ENCODE assay signal across 8 cellular contexts in the genomic region with DNA sequence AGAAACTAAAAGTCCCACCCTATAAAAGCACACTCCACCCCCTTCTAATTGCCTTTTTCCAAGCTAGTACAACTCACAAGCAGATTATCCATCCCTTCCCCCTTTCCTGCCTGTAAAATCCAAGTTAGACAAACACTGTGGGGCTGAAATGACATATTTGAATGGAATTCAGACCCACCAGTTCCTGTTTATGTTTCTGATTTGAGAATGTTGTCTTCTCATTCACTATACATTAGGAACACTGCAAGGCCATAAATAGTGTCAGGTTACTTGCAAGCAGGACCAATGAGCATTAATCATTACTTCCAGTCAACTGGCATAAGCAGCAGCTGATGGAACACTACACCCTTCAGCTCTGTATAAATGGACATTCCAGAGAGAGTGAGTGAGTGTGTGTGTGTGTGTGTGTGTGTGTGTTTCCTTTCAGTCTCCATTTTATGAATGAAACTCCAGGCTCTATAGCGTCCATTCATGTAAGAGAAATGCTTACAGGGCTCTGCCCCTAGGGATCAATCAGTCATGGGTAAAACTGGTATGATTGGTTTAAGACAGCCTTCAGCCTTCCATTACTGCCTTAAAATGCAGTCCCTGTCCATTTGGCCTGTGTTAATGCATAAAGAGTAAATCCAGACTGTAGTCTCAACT.
A peak's percentile ranks its signal among the peaks of the same experiment; 100 is the strongest.
DNase-seq lines count a peak whose midpoint lies in the region; ATAC-seq, FAIRE-seq and TF ChIP-seq lines count a peak whose summit lies in the region.

No MANE protein-coding gene starts in this region.

- no TSS peak for BruUV-seq in endothelial cell of umbilical vein (replicated peaks; lab: Mats Ljungman, UMichigan)

- H3K4me1 ChIP-seq in endothelial cell of umbilical vein (ENCODE audit: control insufficient read depth, extremely low read depth, insufficient read depth, low read length) (peaks cover 21% of the 10 kb centered on the region), pancreas (no peaks in the 10 kb centered on the region)
- H3K4me1 ChIP-seq in effector memory CD4-positive, alpha-beta T cell (ENCODE audit: control insufficient read depth, insufficient read depth, low read length, poor library complexity, severe bottlenecking), result no peaks in the 10 kb centered on the region

- dilution Hi-C loops in endothelial cell of umbilical vein (cut with MboI; ENCODE audit: extremely low pct_ligation_motif_present, low sequenced_read_pairs), result no loop called here

- H3K36me3 ChIP-seq in endothelial cell of umbilical vein (ENCODE audit: control insufficient read depth in 2 of 2, extremely low read depth in 1 of 2, insufficient read depth in 2 of 2, low read length in 2 of 2) (no peaks in the 10 kb centered on the region), pancreas (no peaks in the 10 kb centered on the region)
- H3K36me3 ChIP-seq in effector memory CD4-positive, alpha-beta T cell (ENCODE audit: control insufficient read depth, insufficient read depth, low read length), result no peaks in the 10 kb centered on the region

- peak; percentile 88 for FAIRE-seq in endothelial cell of umbilical vein (lab: Jason Lieb, UNC)
- FAIRE-seq in pancreas (lab: Jason Lieb, UNC), result no peak

- TF ChIP-seq CTCF in endothelial cell of umbilical vein (IDR thresholded peaks at IDR 0.05; ENCODE audit: extremely low read depth in 1 of 2, insufficient read depth in 1 of 2, low read depth in 1 of 2, low read length in 2 of 2), result no peak
- TF ChIP-seq CTCF in pancreas (IDR thresholded peaks at IDR 0.05), result no peak

- no peaks in the 10 kb centered on the region for H3K9me1 ChIP-seq in endothelial cell of umbilical vein (replicated peaks; ENCODE audit: control insufficient read depth, extremely low read depth, insufficient read depth, low read length)

- no peaks in the 10 kb centered on the region for H3K79me2 ChIP-seq in endothelial cell of umbilical vein (ENCODE audit: control insufficient read depth, insufficient read depth, low read length)

- 32 to 47% methylated on average over 1 of the region's 1 CpG for WGBS in pancreas, 2 donors

- intact Hi-C loops in endothelial cell of umbilical vein (cut with micrococcal nuclease), result loop anchor here (1.0 to 2.0 kb wide), 6 partner anchors 61 to 1233 kb away; partner anchors contain the start of gene ARL4A
- intact Hi-C loops in pancreas (cut with DNase I), result no loop called here

- no peak for TF ChIP-seq POLR2A in endothelial cell of umbilical vein (IDR thresholded peaks at IDR 0.05; ENCODE audit: low read depth, low read length)

- CTCF ChIA-PET in endothelial cell of umbilical vein (lab: Charles Lee), result interaction anchor here (0.5 to 2.0 kb wide), 7 partner anchors 10 to 1729 kb away, joined by 3 to 12 read pairs (median 4); partner anchors contain the start of gene ETV1

- no peaks in the 10 kb centered on the region for H4K20me1 ChIP-seq in endothelial cell of umbilical vein (replicated peaks; ENCODE audit: control insufficient read depth, extremely low read depth, insufficient read depth, low read length)

- H3K9me3 ChIP-seq in endothelial cell of umbilical vein (replicated peaks; ENCODE audit: control insufficient read depth, insufficient read depth, low read length) (no peaks in the 10 kb centered on the region), pancreas (no peaks in the 10 kb centered on the region)
- H3K9me3 ChIP-seq in effector memory CD4-positive, alpha-beta T cell (ENCODE audit: control insufficient read depth, low read length), result no peaks in the 10 kb centered on the region

- H3K27ac ChIP-seq in endothelial cell of umbilical vein (ENCODE audit: insufficient read depth, low read depth, low read length) (peak overlapping the region; percentile 99), pancreas (no peak overlapping the region)
- no peak overlapping the region for H3K27ac ChIP-seq in effector memory CD4-positive, alpha-beta T cell (ENCODE audit: insufficient read depth, low read length, poor library complexity, severe bottlenecking)

- POLR2A ChIA-PET in endothelial cell of umbilical vein (lab: Charles Lee), result interaction anchor here (0.6 to 1.5 kb wide), 4 partner anchors 61 to 838 kb away, joined by 3 to 10 read pairs (median 5); partner anchors contain the start of gene ETV1

- H3K4me3 ChIP-seq in endothelial cell of umbilical vein (replicated peaks in 1 of 3; ENCODE audit: insufficient read depth in 1 of 3, low read depth in 1 of 3, low read length in 3 of 3) (peak overlapping the region in 2 of 3 experiments; percentile 19 to 67), pancreas (no peak overlapping the region)
- no peak overlapping the region for H3K4me3 ChIP-seq in effector memory CD4-positive, alpha-beta T cell (ENCODE audit: insufficient read depth, low read depth, low read length, poor library complexity, severe bottlenecking)

- H3K4me2 ChIP-seq in endothelial cell of umbilical vein (ENCODE audit: insufficient read depth, low read length), result peak overlapping the region; percentile 94

- H3K27me3 ChIP-seq in endothelial cell of umbilical vein (ENCODE audit: control insufficient read depth in 2 of 2, insufficient read depth in 2 of 2, low read length in 2 of 2) (no peaks in the 10 kb centered on the region), pancreas (no peaks in the 10 kb centered on the region)
- H3K27me3 ChIP-seq in effector memory CD4-positive, alpha-beta T cell (replicated peaks; ENCODE audit: control insufficient read depth, insufficient read depth, low read length, poor library complexity, severe bottlenecking), result no peaks in the 10 kb centered on the region

- peak overlapping the region; percentile 60 for H2AFZ ChIP-seq in endothelial cell of umbilical vein (ENCODE audit: low read depth, low read length)

- DNase-seq in HPDE6-E6E7 (ENCODE audit: extremely low spot score), result peak; percentile 67
- DNase-seq in NCI-H82 (lab: John Stamatoyannopoulos, UW), result peak; percentile 76
- DNase-seq in endothelial cell of umbilical vein (ENCODE audit: low read depth, low spot score), result peak; percentile 99
- peak in 1 of 6 donors; percentile 26 for DNase-seq in pancreas
- DNase-seq in effector memory CD4-positive, alpha-beta T cell, result no peak
- no peak for DNase-seq in anterior cingulate cortex (lab: John Stamatoyannopoulos, UW)
- no peak for DNase-seq in HUDEP-2 (lab: John Stamatoyannopoulos, UW; ENCODE audit: unreplicated experiment in 76 of 76)

- peak; percentile 24 to 87 (median 72) for ATAC-seq in pancreas
- ATAC-seq in HG03196 (IDR thresholded peaks at IDR 0.05; ENCODE audit: unreplicated experiment), result no peak

- H3K9ac ChIP-seq in endothelial cell of umbilical vein (replicated peaks; ENCODE audit: extremely low read depth, insufficient read depth, low read length), result peak overlapping the region; percentile 97

TF ChIP-seq in endothelial cell of umbilical vein, 7 proteins besides CTCF, POLR2A, EP300 and RAD21:
- no peak for TF ChIP-seq GATA2 (IDR thresholded peaks at IDR 0.05; ENCODE audit: insufficient read depth, insufficient read length, low read depth, low read length)
- no peak for TF ChIP-seq EZH2 (IDR thresholded peaks at IDR 0.05; ENCODE audit: borderline replicate concordance, low read depth, low read length, severe bottlenecking)
- peak; percentile 67 for TF ChIP-seq FOS (IDR thresholded peaks at IDR 0.05; ENCODE audit: borderline replicate concordance, insufficient read depth, low read length)
- no peak for TF ChIP-seq MYC (IDR thresholded peaks at IDR 0.05; ENCODE audit: low read depth, low read length)
- peak; percentile 87 for TF ChIP-seq POLR2AphosphoS5 (IDR thresholded peaks at IDR 0.05; ENCODE audit: insufficient read depth, low read depth, low read length)
- TF ChIP-seq, protein P1, sequence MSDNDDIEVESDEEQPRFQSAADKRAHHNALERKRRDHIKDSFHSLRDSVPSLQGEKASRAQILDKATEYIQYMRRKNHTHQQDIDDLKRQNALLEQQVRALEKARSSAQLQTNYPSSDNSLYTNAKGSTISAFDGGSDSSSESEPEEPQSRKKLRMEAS (IDR thresholded peaks at IDR 0.05; ENCODE audit: insufficient read depth, insufficient read length), result no peak
- TF ChIP-seq JUN (IDR thresholded peaks at IDR 0.05; ENCODE audit: borderline replicate concordance, insufficient read depth, insufficient read length, low read depth), result peak; percentile 76

Comparison
In these comparisons a context has a peak if more than half of its experiments do, and no peak if none do; other contexts are left out.
1. DNase-seq: peak in HPDE6-E6E7 (single experiment), NCI-H82 (single experiment) and endothelial cell of umbilical vein (single experiment); none in effector memory CD4-positive, alpha-beta T cell (0 of 3), anterior cingulate cortex (0 of 58) and HUDEP-2 (0 of 76).
2. H3K4me3 ChIP-seq: peak in endothelial cell of umbilical vein (2 of 3); none in pancreas (0 of 4) and effector memory CD4-positive, alpha-beta T cell (single experiment).